In the genomic region with DNA sequence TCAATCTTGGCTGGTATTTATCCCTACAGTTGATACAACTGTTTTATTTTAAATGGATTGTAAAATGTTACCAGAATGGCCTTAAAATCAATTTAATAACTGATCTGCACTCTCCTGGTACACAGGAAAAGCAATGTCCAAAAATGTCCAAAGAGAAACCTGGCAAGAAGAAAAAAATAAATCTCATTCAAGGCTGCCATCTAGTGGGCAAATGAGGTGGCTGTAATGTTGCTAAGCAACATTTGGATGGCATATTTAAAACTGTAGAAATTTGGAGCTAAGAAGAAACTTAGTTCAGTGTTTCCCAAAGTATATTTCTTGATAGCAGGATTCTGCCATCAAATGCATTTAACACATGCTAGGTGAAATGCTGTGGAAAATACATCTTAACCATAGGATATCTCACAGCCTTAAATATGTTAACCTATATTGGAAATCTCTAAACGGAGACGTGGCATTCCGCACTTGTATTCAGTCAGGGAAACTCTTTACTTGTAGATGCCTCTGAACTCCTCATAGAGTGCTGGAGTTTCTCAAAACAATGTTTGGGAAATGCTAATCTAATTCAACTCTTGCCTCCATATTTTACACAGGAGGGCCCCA, we compare ENCODE assay signal across 8 cellular contexts.
DNase-seq lines count a peak whose midpoint lies in the region; ATAC-seq and TF ChIP-seq lines count a peak whose summit lies in the region.

No MANE protein-coding gene starts in this region.

- H3K27ac Mint-ChIP-seq in activated naive CD4-positive, alpha-beta T cell treated with anti-CD3 and anti-CD28 coated beads for 36 hours, result no peak overlapping the region
- no peak overlapping the region for H3K27ac Mint-ChIP-seq in osteocyte (ENCODE audit: unreplicated experiment)

- H3K9me3 ChIP-seq in HUES48 (ENCODE audit: control insufficient read depth, insufficient read depth, low read length) (no peaks in the 10 kb centered on the region), RWPE2 (ENCODE audit: severe bottlenecking) (no peaks in the 10 kb centered on the region), esophagus squamous epithelium (no peaks in the 10 kb centered on the region)

- H3K9me3 Mint-ChIP-seq in activated naive CD4-positive, alpha-beta T cell treated with anti-CD3 and anti-CD28 coated beads for 36 hours, result no peaks in the 10 kb centered on the region
- H3K9me3 Mint-ChIP-seq in osteocyte (ENCODE audit: unreplicated experiment), result no peaks in the 10 kb centered on the region

- no peaks in the 10 kb centered on the region for H3K4me1 Mint-ChIP-seq in activated naive CD4-positive, alpha-beta T cell treated with anti-CD3 and anti-CD28 coated beads for 36 hours (ENCODE audit: low read depth)
- H3K4me1 Mint-ChIP-seq in osteocyte (ENCODE audit: unreplicated experiment), result peaks cover 6% of the 10 kb centered on the region

- CTCF ChIA-PET in activated naive CD4-positive, alpha-beta T cell treated with anti-CD3 and anti-CD28 coated beads for 36 hours (lab: Charles Lee), result interaction anchor here (0.5 to 1.7 kb wide), 14 partner anchors 9 to 1662 kb away, joined by 3 to 8 read pairs (median 3); no protein-coding TSS in a partner anchor

- no peak overlapping the region for H3K9ac ChIP-seq in HUES48 (ENCODE audit: low read depth, low read length)

- no peak for TF ChIP-seq POLR2A in esophagus squamous epithelium (IDR thresholded peaks at IDR 0.05)

- H3K4me3 ChIP-seq in HUES48 (ENCODE audit: low read depth, low read length), result no peak overlapping the region
- no peak overlapping the region for H3K4me3 ChIP-seq in RWPE2 (ENCODE audit: severe bottlenecking)
- H3K4me3 ChIP-seq in esophagus squamous epithelium, result no peak overlapping the region

- peak; percentile 35 for DNase-seq in activated naive CD4-positive, alpha-beta T cell treated with anti-CD3 and anti-CD28 coated beads for 36 hours
- no peak for DNase-seq in activated naive CD4-positive, alpha-beta T cell treated with anti-CD3 and anti-CD28 coated beads, Interleukin-2, amount 50 U/mL, for 16 hours
- no peak for DNase-seq in RWPE2 (ENCODE audit: low spot score)
- no peak for DNase-seq in esophagus squamous epithelium (lab: John Stamatoyannopoulos, UW)
- no peak for DNase-seq in osteocyte (ENCODE audit: extremely low spot score, unreplicated experiment)

- peak; percentile 84 for TF ChIP-seq CTCF in RWPE2 (IDR thresholded peaks at IDR 0.05; ENCODE audit: poor library complexity, severe bottlenecking)
- peak; percentile 45 to 84 (median 70) for TF ChIP-seq CTCF in esophagus squamous epithelium (IDR thresholded peaks at IDR 0.05)
- TF ChIP-seq CTCF in osteocyte (IDR thresholded peaks at IDR 0.05), result peak; percentile 82

- 88 to 92% methylated on average over 3 of the region's 3 CpGs for WGBS in esophagus squamous epithelium, 2 donors

- H3K27me3 Mint-ChIP-seq in activated naive CD4-positive, alpha-beta T cell treated with anti-CD3 and anti-CD28 coated beads for 36 hours (ENCODE audit: low read depth), result peaks cover 5% of the 10 kb centered on the region
- H3K27me3 Mint-ChIP-seq in osteocyte (ENCODE audit: unreplicated experiment), result peaks cover 26% of the 10 kb centered on the region

- H3K27me3 ChIP-seq in HUES48 (ENCODE audit: control insufficient read depth, insufficient read depth, low read length) (no peaks in the 10 kb centered on the region), RWPE2 (ENCODE audit: insufficient read depth, poor library complexity, severe bottlenecking) (no peaks in the 10 kb centered on the region), esophagus squamous epithelium (no peaks in the 10 kb centered on the region)

- peaks cover 43% of the 10 kb centered on the region for H3K4me1 ChIP-seq in HUES48 (ENCODE audit: control insufficient read depth, insufficient read depth, low read length)
- H3K4me1 ChIP-seq in RWPE2 (ENCODE audit: insufficient read depth, poor library complexity, severe bottlenecking), result no peaks in the 10 kb centered on the region
- no peaks in the 10 kb centered on the region for H3K4me1 ChIP-seq in esophagus squamous epithelium

- ATAC-seq in RWPE2 (ENCODE audit: low read depth) (peak; percentile 40; the same call in 1 of the 3 replicates), GM18517 (IDR thresholded peaks at IDR 0.05; ENCODE audit: unreplicated experiment) (no peak), GM21526 (IDR thresholded peaks at IDR 0.05; ENCODE audit: low FRiP score, unreplicated experiment) (no peak)

- peak overlapping the region; percentile 1 for H3K27ac ChIP-seq in HUES48 (ENCODE audit: low read depth, low read length)
- no peak overlapping the region for H3K27ac ChIP-seq in RWPE2 (ENCODE audit: poor library complexity, severe bottlenecking)
- no peak overlapping the region for H3K27ac ChIP-seq in esophagus squamous epithelium

- no peaks in the 10 kb centered on the region for H3K36me3 Mint-ChIP-seq in activated naive CD4-positive, alpha-beta T cell treated with anti-CD3 and anti-CD28 coated beads for 36 hours (ENCODE audit: low read depth)
- no peaks in the 10 kb centered on the region for H3K36me3 Mint-ChIP-seq in osteocyte (ENCODE audit: unreplicated experiment)

- intact Hi-C loops in activated naive CD4-positive, alpha-beta T cell treated with anti-CD3 and anti-CD28 coated beads for 36 hours (cut with micrococcal nuclease), result loop anchor here (2.0 to 5.0 kb wide), 2 partner anchors 767 to 1824 kb away; no protein-coding TSS in a partner anchor
- intact Hi-C loops in esophagus squamous epithelium (cut with DNase I), result no loop called here

- H3K4me3 Mint-ChIP-seq in activated naive CD4-positive, alpha-beta T cell treated with anti-CD3 and anti-CD28 coated beads for 36 hours, result no peak overlapping the region
- H3K4me3 Mint-ChIP-seq in osteocyte (ENCODE audit: unreplicated experiment), result no peak overlapping the region

- no peaks in the 10 kb centered on the region for H3K36me3 ChIP-seq in HUES48 (ENCODE audit: control insufficient read depth, insufficient read depth, low read length)
- no peaks in the 10 kb centered on the region for H3K36me3 ChIP-seq in RWPE2 (ENCODE audit: low read depth)
- H3K36me3 ChIP-seq in esophagus squamous epithelium, result no peaks in the 10 kb centered on the region
